In the genomic region with DNA sequence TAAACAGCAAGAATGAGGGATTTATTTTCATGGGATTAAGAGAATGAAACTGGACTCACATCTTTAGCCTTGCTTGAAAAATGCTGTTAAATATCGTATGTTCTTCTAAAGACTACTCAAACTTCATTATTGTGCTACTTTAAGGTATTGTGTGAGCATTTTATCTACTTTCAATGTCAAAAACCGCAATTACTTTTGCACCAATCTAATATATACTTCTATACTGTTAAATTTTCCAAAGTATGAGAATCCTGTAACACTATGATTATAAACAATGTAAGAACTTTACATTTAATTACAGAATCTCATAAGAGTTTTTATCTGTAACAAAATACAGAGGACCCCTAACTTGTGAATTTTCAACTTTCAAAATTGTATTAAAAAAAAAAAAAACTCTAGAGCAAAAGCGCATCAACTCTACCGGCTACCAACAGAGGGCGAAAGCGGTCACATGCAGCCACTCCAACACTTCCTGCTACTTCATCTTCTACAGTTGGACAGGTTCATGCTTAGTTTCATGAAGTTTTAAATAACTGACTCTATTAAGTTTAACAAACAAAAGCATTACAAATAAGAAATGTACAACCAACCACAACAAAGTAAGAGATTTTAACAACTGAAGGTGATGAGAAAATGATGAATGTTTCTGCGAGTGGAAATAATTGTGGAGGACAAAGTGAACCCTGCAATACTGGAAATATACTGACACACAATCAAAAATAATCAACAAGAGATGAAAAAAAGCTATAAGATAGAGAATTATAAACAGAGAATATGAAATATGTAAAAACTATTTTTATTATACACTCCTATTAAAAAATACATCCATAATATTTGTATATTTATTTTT, we compare ENCODE assay signal across 8 cellular contexts.
DNase-seq lines count a peak whose midpoint lies in the region; ATAC-seq and TF ChIP-seq lines count a peak whose summit lies in the region.

No MANE protein-coding gene starts in this region.

- H3K27me3 Mint-ChIP-seq in central memory CD8-positive, alpha-beta T cell: no peaks in the 10 kb centered on the region

- H3K36me3 ChIP-seq in testis (ENCODE audit: low read depth, missing control alignments): no peaks in the 10 kb centered on the region

- no peaks in the 10 kb centered on the region for H3K27me3 ChIP-seq in testis

- no peaks in the 10 kb centered on the region for H3K9me3 ChIP-seq in testis

- TF ChIP-seq CTCF in LNCaP clone FGC (IDR thresholded peaks at IDR 0.05; ENCODE audit: control insufficient read depth, extremely low read depth, insufficient read depth): peak; percentile 45
- TF ChIP-seq CTCF in VCaP (conservative IDR thresholded peaks at IDR 0.05): peak; percentile 83
- TF ChIP-seq CTCF in testis (IDR thresholded peaks at IDR 0.05): peak in 2 of 3 experiments; percentile 47 to 70

- ATAC-seq in central memory CD8-positive, alpha-beta T cell (replicated peaks; ENCODE audit: extremely low read depth, poor library complexity, severe bottlenecking): peak; percentile 67
- no peak for ATAC-seq in GM19324 (IDR thresholded peaks at IDR 0.05; ENCODE audit: low FRiP score, unreplicated experiment)
- ATAC-seq in HG03457 (IDR thresholded peaks at IDR 0.05; ENCODE audit: unreplicated experiment): no peak

- no peak overlapping the region for H3K27ac Mint-ChIP-seq in central memory CD8-positive, alpha-beta T cell (ENCODE audit: low read depth)

- H3K4me3 ChIP-seq in LNCaP clone FGC (ENCODE audit: low read depth, low read length): no peak overlapping the region
- H3K4me3 ChIP-seq in testis: no peak overlapping the region

- 75 to 80% methylated on average over 7 of the region's 7 CpGs for WGBS in testis, 2 donors

- no peak overlapping the region for H3K4me3 Mint-ChIP-seq in central memory CD8-positive, alpha-beta T cell

- H3K4me1 Mint-ChIP-seq in central memory CD8-positive, alpha-beta T cell: peaks cover 14% of the 10 kb centered on the region

- DNase-seq in GM03348 (ENCODE audit: low spot score) (peak; percentile 18), LNCaP clone FGC (ENCODE audit: low read depth) (no peak), myocyte (ENCODE audit: low read depth) (peak; percentile 33), testis (peak; percentile 46)
- DNase-seq in central memory CD8-positive, alpha-beta T cell (ENCODE audit: low spot score in 2 of 2): peak; percentile 22 to 23

- intact Hi-C loops in testis (cut with DNase I; ENCODE audit: low total_unique reads): no loop called here

- peaks cover 2% of the 10 kb centered on the region for H3K36me3 Mint-ChIP-seq in central memory CD8-positive, alpha-beta T cell (ENCODE audit: insufficient read depth)

- no peak for TF ChIP-seq POLR2A in testis (IDR thresholded peaks at IDR 0.05)

- no peaks in the 10 kb centered on the region for H3K9me3 Mint-ChIP-seq in central memory CD8-positive, alpha-beta T cell

- H3K27ac ChIP-seq in VCaP (peak overlapping the region; percentile 44), testis (no peak overlapping the region)

- H3K4me1 ChIP-seq in testis: peaks cover 5% of the 10 kb centered on the region
